ENCODE assay signal across 15 cellular contexts in genomic region chr19:3350014-3350663, GRCh38. TPM values are rescaled to one million over a fixed set of nuclear protein-coding genes. Genes with fewer than 3 reads are reported as not detected.
A peak's percentile ranks its signal among the peaks of the same experiment; 100 is the strongest.
DNase-seq lines count a peak whose midpoint lies in the region; ATAC-seq, FAIRE-seq and TF ChIP-seq lines count a peak whose summit lies in the region.
"Had no signal": no experiment of that assay in that cellular context is flagged by ENCODE, and none has a peak within 500 bp of the region (broad histone marks: within the 10 kb centered on the region; RNA-seq: fewer than 3 reads in every experiment).

No MANE protein-coding gene starts in this region.

- H3K27ac ChIP-seq in K562 (ENCODE audit: extremely low read depth, low read depth, low read length): no peak overlapping the region
- H3K27ac ChIP-seq in transverse colon: peak overlapping the region; percentile 5 to 70 (median 60)
- no peak overlapping the region for H3K27ac ChIP-seq in caudate nucleus (ENCODE audit: low read depth, low read length)
- H3K27ac ChIP-seq: brain microvascular endothelial cell, WERI-Rb-1 had no signal

- no peak for ATAC-seq in K562
- ATAC-seq in HG02623 (IDR thresholded peaks at IDR 0.05; ENCODE audit: unreplicated experiment): no peak

- H3K9me3 ChIP-seq in K562 (replicated peaks; ENCODE audit: control insufficient read depth, insufficient read depth, low read depth, low read length) (no peaks in the 10 kb centered on the region), transverse colon (no peaks in the 10 kb centered on the region)

- no peak overlapping the region for H3K4me2 ChIP-seq in K562 (ENCODE audit: insufficient read depth, low read length)

- TF ChIP-seq CTCF in K562 (IDR thresholded peaks at IDR 0.05 in 2 of 3, conservative IDR thresholded peaks at IDR 0.05 in 1 of 3; ENCODE audit: insufficient read depth in 2 of 3, low read depth in 1 of 3, low read length in 3 of 3): no peak
- peak in 1 of 5 experiments; percentile 43 for TF ChIP-seq CTCF in transverse colon (IDR thresholded peaks at IDR 0.05)

- POLR2A ChIA-PET in K562 (lab: Yijun Ruan, JAX): no interaction called here

- peak; percentile 24 for DNase-seq in NCI-H2029 (lab: John Stamatoyannopoulos, UW)
- DNase-seq in NCI-H2029 treated with DMSO at 0.1 percent for 48 hours (lab: John Stamatoyannopoulos, UW): no peak
- DNase-seq in K562 (ENCODE audit: extremely low read depth in 1 of 4, low spot score in 3 of 4): no peak
- peak; percentile 60 for DNase-seq in kidney tubule cell (ENCODE audit: low spot score)
- DNase-seq in transverse colon: peak; percentile 68
- no peak for DNase-seq in caudate nucleus (lab: John Stamatoyannopoulos, UW)
- no peak for DNase-seq in amygdala (lab: John Stamatoyannopoulos, UW)
- DNase-seq: brain microvascular endothelial cell; CD8-positive, alpha-beta memory T cell; GF-D8; NCI-H187; stimulated activated naive CD4-positive, alpha-beta T cell; WERI-Rb-1 had no signal

- H3K9me1 ChIP-seq in K562 (ENCODE audit: control insufficient read depth, insufficient read depth, low read length): no peaks in the 10 kb centered on the region

- no peaks in the 10 kb centered on the region for H3K36me3 ChIP-seq in K562 (ENCODE audit: control insufficient read depth, insufficient read depth, low read length)
- no peaks in the 10 kb centered on the region for H3K36me3 ChIP-seq in transverse colon
- H3K36me3 ChIP-seq: brain microvascular endothelial cell, WERI-Rb-1 had no signal

- H4K20me1 ChIP-seq in K562 (replicated peaks; ENCODE audit: control insufficient read depth, insufficient read depth, low read length): no peaks in the 10 kb centered on the region

- TF ChIP-seq POLR2A in K562 (conservative IDR thresholded peaks at IDR 0.05) (no peak), transverse colon (IDR thresholded peaks at IDR 0.05) (no peak)

- TF ChIP-seq EP300 in K562 (IDR thresholded peaks at IDR 0.05; ENCODE audit: low read length) (no peak), transverse colon (IDR thresholded peaks at IDR 0.05; ENCODE audit: low read depth) (peak; percentile 76)

- H2AFZ ChIP-seq in K562 (ENCODE audit: low read depth, low read length): no peak overlapping the region

- CTCF ChIA-PET in K562 (lab: Yijun Ruan, JAX; ENCODE audit: low intra/inter-chr PET ratio): interaction anchor here (0.6 kb wide), 1 partner anchor 23 kb away, joined by 3 read pairs; no protein-coding TSS in a partner anchor

- WGBS in K562 (ENCODE audit: insufficient coverage, low coverage, missing lambda C conversion rate): 39% methylated on average over 9 of the region's 9 CpGs
- 40 to 46% methylated on average over 1 to 9 of the region's 9 CpGs for WGBS in transverse colon (ENCODE audit: low coverage in 1 of 2), 2 donors

- in situ Hi-C loops in K562 (cut with MboI): no loop called here
- in situ Hi-C loops in transverse colon (cut with MboI; ENCODE audit: low pct_ligation_motif_present in 1 of 4, low pct_unique_long_range_greater_than_20kb in 1 of 4, low sequenced_read_pairs in 3 of 4): no loop called here

- FAIRE-seq in K562 (lab: Jason Lieb, UNC): no peak

- no peaks in the 10 kb centered on the region for H3K79me2 ChIP-seq in K562 (ENCODE audit: control insufficient read depth, insufficient read depth, low read length)

- BruUV-seq in K562 (replicated peaks; lab: Mats Ljungman, UMichigan): no TSS peak

- H3K4me3 ChIP-seq in K562: no peak overlapping the region
- no peak overlapping the region for H3K4me3 ChIP-seq in transverse colon
- H3K4me3 ChIP-seq: lung had no signal

- no peaks in the 10 kb centered on the region for H3K27me3 ChIP-seq in K562 (ENCODE audit: control insufficient read depth in 2 of 2, insufficient read depth in 2 of 2, low read length in 2 of 2)
- H3K27me3 ChIP-seq in transverse colon: no peaks in the 10 kb centered on the region
- H3K27me3 ChIP-seq: brain microvascular endothelial cell had no signal

- TF ChIP-seq RAD21 in K562 (CRISPR knock-in tag; conservative IDR thresholded peaks at IDR 0.05 in 1 of 2, IDR thresholded peaks at IDR 0.05 in 1 of 2): no peak

- H3K4me1 ChIP-seq in K562 (replicated peaks in 1 of 2; ENCODE audit: control insufficient read depth in 2 of 2, insufficient read depth in 2 of 2, low read length in 2 of 2) (peaks cover 0 to 17% of the 10 kb centered on the region in 2 experiments; a peak in 2 of 5 replicates), transverse colon (peaks cover 14 to 36% (median 23%) of the 10 kb centered on the region in 4 donors)

- intact Hi-C loops in K562 (cut with micrococcal nuclease) (no loop called here), transverse colon (cut with DNase I; ENCODE audit: low total_unique reads) (no loop called here)

- no peak overlapping the region for H3K9ac ChIP-seq in K562 (ENCODE audit: insufficient read depth in 1 of 2, low read depth in 2 of 2, low read length in 2 of 2)

TF ChIP-seq in K562, 482 proteins besides CTCF, POLR2A, EP300 and RAD21:
- TF ChIP-seq NFIC (IDR thresholded peaks at IDR 0.05) (peak; percentile 33; the same call in 1 of the 2 replicates), ZNF586 (CRISPR knock-in tag; conservative IDR thresholded peaks at IDR 0.05) (no peak), ZNF24 (IDR thresholded peaks at IDR 0.05) (no peak)

RNA-seq across cellular contexts. Expression of gene NFIC, which starts 16.2 kb away (rescaled TPM):
- total RNA-seq in K562 (2011; cell fraction: chromatin; rRNA removed; ENCODE audit: low replicate concordance): 66.4 and 156 TPM in 2 replicates
- 56.2 and 56.5 TPM in 2 replicates for total RNA-seq in K562 (2011; cell fraction: nucleolus; rRNA removed)
- total RNA-seq in K562 (2011; cell fraction: nucleoplasm; rRNA removed): 46.9 and 54.0 TPM in 2 replicates
- 14.1 and 15.7 TPM in 2 replicates for total RNA-seq in K562 (2014; rRNA removed)
- 3.0 and 3.7 TPM in 2 replicates for total RNA-seq in K562 (2014; rRNA removed; fragmentation: Illumina TruSeq; extraction: Trizol)
- 6.9 and 8.4 TPM in 2 replicates for total RNA-seq in K562 (2015; rRNA removed; fragmentation: Illumina TruSeq; extraction: Trizol)
- 57.3 and 62.1 TPM in 2 replicates for total RNA-seq in K562 (2021)
- polyA plus RNA-seq in K562 (2011; rRNA removed): 2.0 and 2.9 TPM in 2 replicates
- 1.8 and 2.6 TPM in 2 replicates for polyA plus RNA-seq in K562 (2011; cell fraction: cytosol; rRNA removed)
- polyA plus RNA-seq in K562 (2011; cell fraction: nucleus; rRNA removed): 13.2 and 19.2 TPM in 2 replicates
- polyA plus RNA-seq in K562 (2012): 20.3 and 20.4 TPM in 2 replicates
- 17.2 and 26.2 TPM in 2 replicates for polyA plus RNA-seq in K562 (2014; fragmentation: Illumina TruSeq; extraction: Trizol)
- under 1 TPM; 0.71 to 0.99 TPM for polyA plus RNA-seq in K562 (2014; fragmentation: Nextera tagmentation; extraction: Ambion mirVana)
- polyA plus RNA-seq in K562 (2014; rRNA removed): 14.1 and 15.9 TPM in 2 replicates
- polyA minus RNA-seq in K562 (2011; rRNA and poly(A)+ RNA removed): 4.0 and 4.7 TPM in 2 replicates
- polyA minus RNA-seq in K562 (2011; cell fraction: cytosol; rRNA and poly(A)+ RNA removed): 14.5 and 19.9 TPM in 2 replicates
- polyA minus RNA-seq in K562 (2011; cell fraction: nucleus; rRNA and poly(A)+ RNA removed): 16.6 and 19.5 TPM in 2 replicates
- 100 to 1,000 TPM in 1 of 4 donors, 10 to 100 TPM in 3; 39.9 to 145 (median 68.1) TPM for total RNA-seq in transverse colon

Comparison
In these comparisons a context has a peak if more than half of its experiments do, and no peak if none do; other contexts are left out.
1. DNase-seq: peak in NCI-H2029 (single experiment), kidney tubule cell (single experiment) and transverse colon (single experiment); none in NCI-H2029 treated with DMSO at 0.1 percent for 48 hours (single experiment), K562 (0 of 4), caudate nucleus (0 of 61) and amygdala (0 of 56).
2. H3K27ac ChIP-seq: peak in transverse colon (4 of 4); none in K562 (single experiment) and caudate nucleus (single experiment).